In genomic region chr1:153525088-153525713, GRCh38 we compare ENCODE assay signal across 13 cellular contexts. TPM values are rescaled to one million over a fixed set of nuclear protein-coding genes. Genes with fewer than 3 reads are reported as not detected.
DNase-seq lines count a peak whose midpoint lies in the region; ATAC-seq and TF ChIP-seq lines count a peak whose summit lies in the region.
"Had no signal": no experiment of that assay in that cellular context is flagged by ENCODE, and none has a peak within 500 bp of the region (broad histone marks: within the 10 kb centered on the region; RNA-seq: fewer than 3 reads in every experiment).

No MANE protein-coding gene starts in this region.

- DNase-seq in GM23338 (ENCODE audit: low spot score) (no peak), NCI-H82 treated with DMSO at 0.1 percent for 48 hours (lab: John Stamatoyannopoulos, UW; ENCODE audit: unreplicated experiment) (peak; percentile 87), epithelial cell of esophagus (ENCODE audit: low read depth) (peak; percentile 45), trophoblast cell (peak; percentile 75 to 76), AG20443 (ENCODE audit: low spot score) (no peak)
- DNase-seq: activated CD8-positive, alpha-beta memory T cell treated with anti-CD3 and anti-CD28 coated beads, Interleukin-2, amount 50 U/mL, for 48 hours; amniotic stem cell had no signal

- TF ChIP-seq POLR2A in GM18505 (IDR thresholded peaks at IDR 0.05; ENCODE audit: borderline replicate concordance, extremely low read depth, insufficient read depth, insufficient read length), result no peak

- H2AFZ ChIP-seq in GM23338 (0 out of 2 replicates have a peak overlapping the region, but pooled peaks have one; percentile 52), trophoblast cell (ENCODE audit: insufficient read depth, low read length, poor library complexity) (no peak overlapping the region)

- H3K4me3 Mint-ChIP-seq in GM23338, result no peak overlapping the region

- H4K8ac ChIP-seq in trophoblast cell (ENCODE audit: low read depth, low read length), result no peak overlapping the region

- H3K27ac Mint-ChIP-seq in GM23338, result no peak overlapping the region

- H2BK120ac ChIP-seq in trophoblast cell (ENCODE audit: insufficient read depth, low read length, poor library complexity), result no peak overlapping the region

- H3K9me3 ChIP-seq in trophoblast cell (ENCODE audit: insufficient read depth, low read depth, low read length), result no peaks in the 10 kb centered on the region
- H3K9me3 ChIP-seq: HAP-1 had no signal

- H3F3A ChIP-seq in GM23338 (replicated peaks; ENCODE audit: low read depth), result no peaks in the 10 kb centered on the region

- no peak overlapping the region for H2AK5ac ChIP-seq in trophoblast cell (ENCODE audit: low read length)

- no peaks in the 10 kb centered on the region for H4K20me1 ChIP-seq in GM23338 (replicated peaks; ENCODE audit: insufficient read depth)

- H3K9me2 ChIP-seq in GM23338 (ENCODE audit: insufficient read depth), result no peaks in the 10 kb centered on the region

- H3K36me3 ChIP-seq in GM23338 (ENCODE audit: insufficient read depth) (no peaks in the 10 kb centered on the region), trophoblast cell (ENCODE audit: control insufficient read depth in 1 of 2, insufficient read depth in 2 of 2, low read length in 2 of 2) (no peaks in the 10 kb centered on the region)
- H3K36me3 ChIP-seq: HAP-1 had no signal

- H3K4me2 ChIP-seq in GM23338, result no peak overlapping the region
- no peak overlapping the region for H3K4me2 ChIP-seq in trophoblast cell (ENCODE audit: low read length)

- no peak overlapping the region for H4K12ac ChIP-seq in trophoblast cell (ENCODE audit: low read depth, low read length)

- peaks cover 28% of the 10 kb centered on the region for H3K4me1 Mint-ChIP-seq in GM23338

- no peaks in the 10 kb centered on the region for H3K27me3 ChIP-seq in GM23338 (ENCODE audit: insufficient read depth)
- no peaks in the 10 kb centered on the region for H3K27me3 ChIP-seq in trophoblast cell (ENCODE audit: insufficient read depth, low read length)

- no peak overlapping the region for H3K27ac ChIP-seq in GM23338 (ENCODE audit: low read depth)
- no peak overlapping the region for H3K27ac ChIP-seq in trophoblast cell (ENCODE audit: low read depth, low read length)

- ATAC-seq in GM23338, result no peak; the same call in 2 of the 3 replicates
- ATAC-seq in GM18505 (IDR thresholded peaks at IDR 0.05; ENCODE audit: unreplicated experiment), result no peak
- no peak for ATAC-seq in GM18517 (IDR thresholded peaks at IDR 0.05; ENCODE audit: unreplicated experiment)
- ATAC-seq in GM18498 (IDR thresholded peaks at IDR 0.05; ENCODE audit: unreplicated experiment), result no peak

- no peak overlapping the region for H2BK5ac ChIP-seq in trophoblast cell (ENCODE audit: low read depth, low read length, poor library complexity)

- peaks cover 10% of the 10 kb centered on the region; the same call in 1 of the 3 replicates for H3K9me3 Mint-ChIP-seq in GM23338

- peaks cover 10% of the 10 kb centered on the region for H3K79me1 ChIP-seq in trophoblast cell (ENCODE audit: low read length)

- H3K4me3 ChIP-seq in GM23338 (no peak overlapping the region), epithelial cell of esophagus (ENCODE audit: low read length) (no peak overlapping the region), trophoblast cell (ENCODE audit: low read depth, low read length) (no peak overlapping the region)
- H3K4me3 ChIP-seq: HAP-1 had no signal

- H3K9ac ChIP-seq in trophoblast cell (ENCODE audit: low read length), result no peak overlapping the region

- no peak overlapping the region for H3K4ac ChIP-seq in trophoblast cell (ENCODE audit: low read depth, low read length)

- no peak overlapping the region for H4K91ac ChIP-seq in trophoblast cell (ENCODE audit: low read depth, low read length)

- H3K4me1 ChIP-seq in GM23338 (ENCODE audit: insufficient read depth) (peaks cover 14% of the 10 kb centered on the region; the same call in 1 of the 2 replicates), trophoblast cell (ENCODE audit: control insufficient read depth in 1 of 2, insufficient read depth in 2 of 2, low read length in 2 of 2) (peaks cover 24% of the 10 kb centered on the region in 2 experiments)

- no peaks in the 10 kb centered on the region for H3K79me2 ChIP-seq in GM23338 (replicated peaks; ENCODE audit: insufficient read depth)
- H3K79me2 ChIP-seq in trophoblast cell (ENCODE audit: control insufficient read depth, insufficient read depth, low read length, poor library complexity), result peaks cover 2% of the 10 kb centered on the region

- peak overlapping the region; percentile 21 for H2BK12ac ChIP-seq in trophoblast cell (ENCODE audit: low read length)

- H3K14ac ChIP-seq in trophoblast cell (ENCODE audit: low read length), result no peak overlapping the region

- WGBS in trophoblast cell (ENCODE audit: extremely low coverage, insufficient coverage, insufficient read length), result no CpG with 5 or more reads among the region's 3 CpGs

- H3K18ac ChIP-seq in trophoblast cell (ENCODE audit: low read length), result no peak overlapping the region

- TF ChIP-seq CTCF in GM23338 (conservative IDR thresholded peaks at IDR 0.05; ENCODE audit: low read depth in 2 of 2) (no peak), epithelial cell of esophagus (IDR thresholded peaks at IDR 0.05; ENCODE audit: insufficient read depth, low read depth, low read length, missing control alignments) (no peak)

- no peak overlapping the region for H3K23ac ChIP-seq in trophoblast cell (ENCODE audit: low read length)

- H3K27me3 Mint-ChIP-seq in GM23338 (ENCODE audit: insufficient read depth, low read depth, poor library complexity), result peaks cover 2% of the 10 kb centered on the region

- H3K36me3 Mint-ChIP-seq in GM23338 (ENCODE audit: low read depth), result no peaks in the 10 kb centered on the region

TF ChIP-seq in GM23338, 12 proteins besides CTCF, POLR2A, EP300 and RAD21 (continues in another document):
- TF ChIP-seq EZH2 (IDR thresholded peaks at IDR 0.05; ENCODE audit: low read depth, unreplicated experiment) (no peak), REST (IDR thresholded peaks at IDR 0.05; ENCODE audit: unreplicated experiment) (no peak), CREB1 (CRISPR knock-in tag; IDR thresholded peaks at IDR 0.05; ENCODE audit: low read depth) (no peak), POLR2AphosphoS5 (IDR thresholded peaks at IDR 0.05; ENCODE audit: low read depth) (no peak), NANOG (IDR thresholded peaks at IDR 0.05; ENCODE audit: borderline replicate concordance) (no peak), STAT1 (IDR thresholded peaks at IDR 0.05; ENCODE audit: unreplicated experiment) (no peak), JUNB (IDR thresholded peaks at IDR 0.05; ENCODE audit: unreplicated experiment) (no peak)

RNA-seq across cellular contexts. Expression of gene S100A6, which starts 10.6 kb away (rescaled TPM):
- 7.3 and 9.4 TPM in 2 replicates for total RNA-seq in GM23338 (2014; rRNA removed; shearing (Covaris generic))
- 77.5 and 98.0 TPM in 2 replicates for polyA plus RNA-seq in GM23338 (2016; fragmentation: Nextera tagmentation; extraction: Ambion mirVana)
- polyA plus RNA-seq in trophoblast cell (2013), result 120 and 129 TPM in 2 replicates

RNA-seq across cellular contexts. Expression of gene S100A5, which starts 15.5 kb away (rescaled TPM):
- total RNA-seq in GM23338 (2014; rRNA removed; shearing (Covaris generic)), result not detected in 2 replicates
- 0.47 TPM in 1 of 2 replicates, not detected in the other for polyA plus RNA-seq in GM23338 (2016; fragmentation: Nextera tagmentation; extraction: Ambion mirVana)
- 0.37 and 0.40 TPM in 2 replicates for polyA plus RNA-seq in trophoblast cell (2013)
- total RNA-seq: mononuclear cell, subcutaneous adipose tissue had no signal

RNA-seq across cellular contexts. Expression of gene S100A4, which starts 20.4 kb away (rescaled TPM):
- 8.2 and 14.2 TPM in 2 replicates for total RNA-seq in GM23338 (2014; rRNA removed; shearing (Covaris generic))
- 34.6 and 36.0 TPM in 2 replicates for polyA plus RNA-seq in GM23338 (2016; fragmentation: Nextera tagmentation; extraction: Ambion mirVana)
- 154 and 165 TPM in 2 replicates for polyA plus RNA-seq in trophoblast cell (2013)

RNA-seq across cellular contexts. Expression of gene S100A3, which starts 23.9 kb away (rescaled TPM):
- total RNA-seq in GM23338 (2014; rRNA removed; shearing (Covaris generic)), result not detected in 2 replicates
- polyA plus RNA-seq in GM23338 (2016; fragmentation: Nextera tagmentation; extraction: Ambion mirVana), result not detected in 2 replicates
- polyA plus RNA-seq in trophoblast cell (2013), result 29.8 and 31.8 TPM in 2 replicates
- total RNA-seq: mononuclear cell had no signal

RNA-seq across cellular contexts. Expression of gene S100A2, which starts 40.4 kb away (rescaled TPM):
- 0.66 TPM in 1 of 2 replicates, not detected in the other for total RNA-seq in GM23338 (2014; rRNA removed; shearing (Covaris generic))
- polyA plus RNA-seq in GM23338 (2016; fragmentation: Nextera tagmentation; extraction: Ambion mirVana), result 0.89 and 1.1 TPM in 2 replicates
- 6.5 and 6.7 TPM in 2 replicates for polyA plus RNA-seq in trophoblast cell (2013)

Comparison
In these comparisons a context has a peak if more than half of its experiments do, and no peak if none do; other contexts are left out.
1. DNase-seq: peak in NCI-H82 treated with DMSO at 0.1 percent for 48 hours (single experiment), epithelial cell of esophagus (single experiment) and trophoblast cell (2 of 2); none in GM23338 (single experiment) and AG20443 (single experiment).